Comparison of ENCODE assay signal across 8 cellular contexts in genomic region chr12:83472772-83473171, GRCh38.
"Had no signal": no experiment of that assay in that cellular context is flagged by ENCODE, and none has a peak within 500 bp of the region (broad histone marks: within the 10 kb centered on the region; RNA-seq: fewer than 3 reads in every experiment).

No MANE protein-coding gene starts in this region.

- DNase-seq: IMR-90, KBM-7, KG1 had no signal

- H3K27ac Mint-ChIP-seq: IgD-negative memory B cell had no signal

- H3K4me3 ChIP-seq: K562 had no signal

- H3K27ac ChIP-seq: HL-60 had no signal

- FAIRE-seq: HepG2, HTR-8/SVneo, K562 had no signal

- ATAC-seq: HepG2, K562 had no signal

- H3K36me3 Mint-ChIP-seq: IgD-negative memory B cell had no signal
